In the genomic region with DNA sequence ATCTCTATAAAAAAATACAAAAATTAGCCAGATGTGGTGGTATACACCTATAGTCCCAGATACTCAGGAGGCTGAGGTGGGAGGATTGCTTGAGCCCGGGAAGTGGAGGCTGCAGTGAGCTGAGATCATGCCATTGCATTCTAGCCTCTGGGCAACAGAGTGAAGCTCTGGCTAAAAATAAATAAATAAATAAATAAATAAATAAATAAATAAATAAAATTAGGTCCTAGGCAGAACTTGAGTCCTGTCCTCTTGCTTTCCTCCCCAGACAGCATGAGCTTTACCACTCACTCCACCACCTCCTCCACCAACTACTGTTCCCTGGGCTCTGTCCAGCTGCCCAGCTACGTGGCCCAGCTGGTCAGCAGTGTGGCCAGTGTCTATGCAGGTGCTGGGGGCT, we compare ENCODE assay signal across 12 cellular contexts. TPM values are rescaled to one million over a fixed set of nuclear protein-coding genes. Genes with fewer than 3 reads are reported as not detected.
"Had no signal": no experiment of that assay in that cellular context is flagged by ENCODE, and none has a peak within 500 bp of the region (broad histone marks: within the 10 kb centered on the region; RNA-seq: fewer than 3 reads in every experiment).

No MANE protein-coding gene starts in this region.

- H3K4me2 ChIP-seq: GM23338 had no signal

- H3K4me1 ChIP-seq: HAP-1 had no signal

- H2AFZ ChIP-seq: GM23248, GM23338 had no signal

- H3K4me3 ChIP-seq: GM23248, GM23338, HAP-1 had no signal

- H3K27ac Mint-ChIP-seq: GM23338, H9, HFFc6 had no signal

- FAIRE-seq: H1, H54 had no signal

- H3K27ac ChIP-seq: GM23248 had no signal

- H3K9me3 Mint-ChIP-seq: H9, HFFc6 had no signal

- H3K9me3 ChIP-seq: HAP-1 had no signal

- H3K4me3 Mint-ChIP-seq: GM23338, H9, HFFc6 had no signal

- ATAC-seq: GM23338, HCT116 had no signal

- H3K36me3 ChIP-seq: HAP-1 had no signal

- H3K9ac ChIP-seq: GM23248 had no signal

- DNase-seq: GM23248, GOT3, H7, H9, HCEC 1CT, HFFc6 had no signal

RNA-seq across cellular contexts. Expression of gene SPZ1, which starts 31.6 kb away (rescaled TPM):
- total RNA-seq: GM23248, GM23338, H1, H4, H7, H9, HFFc6 had no signal
- polyA plus RNA-seq: GM23248, GM23338, H1 had no signal
